11 cellular contexts compared by ENCODE assay signal in genomic region chr5:141234109-141234508, GRCh38. TPM values are rescaled to one million over a fixed set of nuclear protein-coding genes. Genes with fewer than 3 reads are reported as not detected.
A peak's percentile ranks its signal among the peaks of the same experiment; 100 is the strongest.
DNase-seq lines count a peak whose midpoint lies in the region; TF ChIP-seq lines count a peak whose summit lies in the region.
"Had no signal": no experiment of that assay in that cellular context is flagged by ENCODE, and none has a peak within 500 bp of the region (broad histone marks: within the 10 kb centered on the region; RNA-seq: fewer than 3 reads in every experiment).

No MANE protein-coding gene starts in this region.

- no peaks in the 10 kb centered on the region for H3K36me3 ChIP-seq in Caco-2 (ENCODE audit: control insufficient read depth, insufficient read depth, low read length)

- H3K4me3 Mint-ChIP-seq in endothelial cell (ENCODE audit: unreplicated experiment) (peak overlapping the region; percentile 59), Caco-2 (ENCODE audit: unreplicated experiment) (no peak overlapping the region)

- H3K9me3 ChIP-seq in Caco-2 = no peaks in the 10 kb centered on the region; the same call in 1 of the 2 replicates

- no peaks in the 10 kb centered on the region for H3K4me1 ChIP-seq in Caco-2

- H3K4me3 ChIP-seq in skeletal muscle cell (ENCODE audit: low read depth, low read length) (peak overlapping the region; percentile 20), Caco-2 (ENCODE audit: low read depth, low read length) (no peak overlapping the region), dorsolateral prefrontal cortex (peak overlapping the region in 3 of 59 donors; percentile 4 to 24 (median 20))

- CTCF ChIA-PET in Caco-2 (lab: Charles Lee) = no interaction called here

- peaks cover 16% of the 10 kb centered on the region for H3K9me3 Mint-ChIP-seq in endothelial cell (ENCODE audit: unreplicated experiment)
- peaks cover 36% of the 10 kb centered on the region for H3K9me3 Mint-ChIP-seq in Caco-2 (ENCODE audit: unreplicated experiment)

- H3K27me3 ChIP-seq in Caco-2 (replicated peaks; ENCODE audit: control insufficient read depth, insufficient read depth, low read length) (no peaks in the 10 kb centered on the region), dorsolateral prefrontal cortex (no peaks in the 10 kb centered on the region)

- intact Hi-C loops in Caco-2 (cut with micrococcal nuclease; ENCODE audit: unreplicated experiment) (no loop called here), dorsolateral prefrontal cortex (cut with DNase I) (no loop called here)

- no peak overlapping the region for H3K27ac ChIP-seq in dorsolateral prefrontal cortex

- H3K27me3 Mint-ChIP-seq in endothelial cell (ENCODE audit: unreplicated experiment) = peaks cover 9% of the 10 kb centered on the region
- no peaks in the 10 kb centered on the region for H3K27me3 Mint-ChIP-seq in Caco-2 (ENCODE audit: insufficient read depth, unreplicated experiment)

- DNase-seq in GM03348 (ENCODE audit: low spot score) (peak; percentile 23), NCI-H748 (lab: John Stamatoyannopoulos, UW; ENCODE audit: unreplicated experiment) (peak; percentile 85), endothelial cell (ENCODE audit: low spot score) (no peak), skeletal muscle cell (ENCODE audit: low read depth) (no peak), Caco-2 (no peak), ACHN (no peak), dorsolateral prefrontal cortex (no peak)
- no peak for DNase-seq in activated CD4-positive, CD25-positive, alpha-beta regulatory T cell (lab: John Stamatoyannopoulos, UW)
- DNase-seq: activated T-cell treated with anti-CD3 and anti-CD28 coated beads, Interleukin-2, amount 50 U/mL, for 1 hour; posterior cingulate gyrus had no signal

- H3K27ac Mint-ChIP-seq in endothelial cell (ENCODE audit: unreplicated experiment) = no peak overlapping the region
- no peak overlapping the region for H3K27ac Mint-ChIP-seq in Caco-2 (ENCODE audit: unreplicated experiment)

- peaks cover 38% of the 10 kb centered on the region for H3K36me3 Mint-ChIP-seq in endothelial cell (ENCODE audit: low read depth, unreplicated experiment)
- no peaks in the 10 kb centered on the region for H3K36me3 Mint-ChIP-seq in Caco-2 (ENCODE audit: insufficient read depth, unreplicated experiment)

- POLR2A ChIA-PET in Caco-2 (lab: Charles Lee) = no interaction called here

- H3K4me1 Mint-ChIP-seq in endothelial cell (ENCODE audit: unreplicated experiment) = no peaks in the 10 kb centered on the region
- H3K4me1 Mint-ChIP-seq in Caco-2 (ENCODE audit: low read depth, unreplicated experiment) = no peaks in the 10 kb centered on the region

- no TSS peak for BruUV-seq in Caco-2 (replicated peaks; lab: Mats Ljungman, UMichigan)

- TF ChIP-seq CTCF in endothelial cell (IDR thresholded peaks at IDR 0.05; ENCODE audit: unreplicated experiment) (no peak), Caco-2 (IDR thresholded peaks at IDR 0.05; ENCODE audit: insufficient read depth in 1 of 2, low read depth in 1 of 2, low read length in 1 of 2, severe bottlenecking in 1 of 2, unreplicated experiment in 1 of 2) (no peak), dorsolateral prefrontal cortex (IDR thresholded peaks at IDR 0.05 in 54 of 56, conservative IDR thresholded peaks at IDR 0.05 in 2 of 56; ENCODE audit: low read depth in 1 of 56, partially characterized antibody in 56 of 56) (peak in 3 of 56 donors; percentile 10 to 16 (median 11))

- in situ Hi-C loops in ACHN (cut with HindIII; ENCODE audit: low pct_ligation_motif_present, low pct_unique_long_range_greater_than_20kb, low sequenced_read_pairs) = no loop called here

RNA-seq across cellular contexts. Expression of gene PCDHB14, which starts 11.0 kb away (rescaled TPM):
- 8.4 TPM for total RNA-seq in endothelial cell (ENCODE audit: unreplicated experiment)
- 0.41 and 0.44 TPM in 2 replicates for total RNA-seq in Caco-2 (2022)
- 10 to 100 TPM in 117 of 120 experiments, 1 to 10 TPM in 3; 8.7 to 23.1 (median 14.6) TPM for total RNA-seq in dorsolateral prefrontal cortex
- total RNA-seq: T-helper 1 cell treated with Interleukin-12 subunit alpha and Interleukin-12 subunit beta and Interleukin-4 antibody, amounts not matched to agents 30 ng/mL and 1 ng/mL, for 36 hours had no signal

RNA-seq across cellular contexts. Expression of gene PCDHB15, which starts 11.1 kb away (rescaled TPM):
- total RNA-seq in endothelial cell (ENCODE audit: unreplicated experiment) (10.5 TPM), Caco-2 (2022) (0.21 TPM in 1 of 2 replicates, not detected in the other), dorsolateral prefrontal cortex (10 to 100 TPM in 76 of 120 experiments, 1 to 10 TPM in 44; 6.6 to 19.0 (median 10.7) TPM)
- total RNA-seq: T-helper 1 cell treated with Interleukin-12 subunit alpha and Interleukin-12 subunit beta and Interleukin-4 antibody, amounts not matched to agents 30 ng/mL and 1 ng/mL, for 36 hours had no signal

RNA-seq across cellular contexts. Expression of gene PCDHB13, which starts 20.4 kb away (rescaled TPM):
- total RNA-seq in endothelial cell (ENCODE audit: unreplicated experiment) (7.1 TPM), Caco-2 (2022) (0.12 TPM in 1 of 2 replicates, not detected in the other), dorsolateral prefrontal cortex (10 to 100 TPM in 64 of 120 experiments, 1 to 10 TPM in 56; 6.6 to 17.4 (median 10.1) TPM)
- total RNA-seq: T-helper 1 cell treated with Interleukin-12 subunit alpha and Interleukin-12 subunit beta and Interleukin-4 antibody, amounts not matched to agents 30 ng/mL and 1 ng/mL, for 36 hours had no signal

RNA-seq across cellular contexts. Expression of gene PCDHB12, which starts 25.6 kb away (rescaled TPM):
- total RNA-seq in endothelial cell (ENCODE audit: unreplicated experiment) (8.4 TPM), Caco-2 (2022) (0.12 TPM in 1 of 2 replicates, not detected in the other), dorsolateral prefrontal cortex (10 to 100 TPM in 95 of 120 experiments, 1 to 10 TPM in 25; 6.3 to 16.7 (median 11.6) TPM)
- total RNA-seq: T-helper 1 cell treated with Interleukin-12 subunit alpha and Interleukin-12 subunit beta and Interleukin-4 antibody, amounts not matched to agents 30 ng/mL and 1 ng/mL, for 36 hours had no signal

RNA-seq across cellular contexts. Expression of gene PCDHB11, which starts 34.7 kb away (rescaled TPM):
- total RNA-seq in endothelial cell (ENCODE audit: unreplicated experiment) (6.4 TPM), Caco-2 (2022) (0.12 TPM in 1 of 2 replicates, not detected in the other), dorsolateral prefrontal cortex (10 to 100 TPM in 49 of 120 experiments, 1 to 10 TPM in 71; 5.8 to 16.2 (median 9.4) TPM)
- total RNA-seq: T-helper 1 cell treated with Interleukin-12 subunit alpha and Interleukin-12 subunit beta and Interleukin-4 antibody, amounts not matched to agents 30 ng/mL and 1 ng/mL, for 36 hours had no signal

Comparison
In these comparisons a context has a peak if more than half of its experiments do, and no peak if none do; other contexts are left out.
1. DNase-seq: peak in GM03348 (single experiment) and NCI-H748 (single experiment); none in endothelial cell (single experiment), skeletal muscle cell (single experiment), Caco-2 (0 of 2), activated CD4-positive, CD25-positive, alpha-beta regulatory T cell (0 of 4), ACHN (single experiment) and dorsolateral prefrontal cortex (0 of 10).